Comparison of ENCODE assay signal across 8 cellular contexts in genomic region chr15:77944002-77944867, GRCh38.
DNase-seq lines count a peak whose midpoint lies in the region; ATAC-seq and TF ChIP-seq lines count a peak whose summit lies in the region.

No MANE protein-coding gene starts in this region.

- peak; percentile 63 for DNase-seq in HT1080 (ENCODE audit: low read depth)
- DNase-seq in chondrocyte (ENCODE audit: low spot score): no peak
- DNase-seq in islet precursor cell: peak; percentile 92

- TF ChIP-seq CTCF in chondrocyte (IDR thresholded peaks at IDR 0.05): peak; percentile 25

- peak overlapping the region; percentile 51 for H3K4me3 Mint-ChIP-seq in T-helper 1 cell treated with Interleukin-12 subunit alpha and Interleukin-12 subunit beta and Interleukin-4 antibody, amounts not matched to agents 30 μg/mL and 1 μg/mL, for 36 hours
- peak overlapping the region; percentile 78 for H3K4me3 Mint-ChIP-seq in chondrocyte (ENCODE audit: unreplicated experiment)

- peak overlapping the region; percentile 57 to 79 (median 59) for H3K9ac ChIP-seq in skeletal muscle tissue (ENCODE audit: low read depth in 1 of 3, low read length in 3 of 3)

- no peak overlapping the region for H3K27ac Mint-ChIP-seq in T-helper 1 cell treated with Interleukin-12 subunit alpha and Interleukin-12 subunit beta and Interleukin-4 antibody, amounts not matched to agents 30 μg/mL and 1 μg/mL, for 36 hours
- H3K27ac Mint-ChIP-seq in chondrocyte (ENCODE audit: unreplicated experiment): peak overlapping the region; percentile 97

- H3K9me3 ChIP-seq in skeletal muscle tissue (ENCODE audit: control insufficient read depth in 3 of 3, low read length in 3 of 3): no peaks in the 10 kb centered on the region

- peaks cover 2% of the 10 kb centered on the region for H3K4me1 Mint-ChIP-seq in T-helper 1 cell treated with Interleukin-12 subunit alpha and Interleukin-12 subunit beta and Interleukin-4 antibody, amounts not matched to agents 30 μg/mL and 1 μg/mL, for 36 hours (ENCODE audit: low read depth)
- peaks cover 17% of the 10 kb centered on the region for H3K4me1 Mint-ChIP-seq in chondrocyte (ENCODE audit: low read depth)

- H3K4me3 ChIP-seq in GM08714 (ENCODE audit: low read length) (peak overlapping the region; percentile 24; the same call in 1 of the 2 replicates), skeletal muscle tissue (ENCODE audit: low read length in 3 of 3) (peak overlapping the region; percentile 67 to 78 (median 75))

- no peaks in the 10 kb centered on the region for H3K9me3 Mint-ChIP-seq in T-helper 1 cell treated with Interleukin-12 subunit alpha and Interleukin-12 subunit beta and Interleukin-4 antibody, amounts not matched to agents 30 μg/mL and 1 μg/mL, for 36 hours
- H3K9me3 Mint-ChIP-seq in chondrocyte (ENCODE audit: low read depth): no peaks in the 10 kb centered on the region

- peaks cover 34% of the 10 kb centered on the region for H3K27me3 Mint-ChIP-seq in T-helper 1 cell treated with Interleukin-12 subunit alpha and Interleukin-12 subunit beta and Interleukin-4 antibody, amounts not matched to agents 30 μg/mL and 1 μg/mL, for 36 hours (ENCODE audit: low read depth)
- no peaks in the 10 kb centered on the region for H3K27me3 Mint-ChIP-seq in chondrocyte (ENCODE audit: low read depth)

- H3K36me3 ChIP-seq in skeletal muscle tissue (ENCODE audit: control insufficient read depth in 3 of 3, insufficient read depth in 3 of 3, low read length in 3 of 3): no peaks in the 10 kb centered on the region

- no peaks in the 10 kb centered on the region for H3K36me3 Mint-ChIP-seq in T-helper 1 cell treated with Interleukin-12 subunit alpha and Interleukin-12 subunit beta and Interleukin-4 antibody, amounts not matched to agents 30 μg/mL and 1 μg/mL, for 36 hours (ENCODE audit: low read depth)
- H3K36me3 Mint-ChIP-seq in chondrocyte (ENCODE audit: low read depth): no peaks in the 10 kb centered on the region

- H3K4me1 ChIP-seq in skeletal muscle tissue (ENCODE audit: control insufficient read depth in 3 of 3, insufficient read depth in 3 of 3, low read length in 3 of 3): peaks cover 2 to 5% (median 4%) of the 10 kb centered on the region in 3 donors

- H3K27me3 ChIP-seq in skeletal muscle tissue (ENCODE audit: control insufficient read depth in 3 of 3, insufficient read depth in 3 of 3, low read length in 3 of 3): no peaks in the 10 kb centered on the region

- peak overlapping the region; percentile 56 for H3K27ac ChIP-seq in skeletal muscle tissue (ENCODE audit: low read depth, low read length)

- ATAC-seq in GM18868 (IDR thresholded peaks at IDR 0.05; ENCODE audit: unreplicated experiment) (no peak), GM18870 (IDR thresholded peaks at IDR 0.05; ENCODE audit: unreplicated experiment) (no peak)
